1 cellular context compared by ENCODE assay signal in genomic region chr4:39950861-39951481, GRCh38.
TF ChIP-seq lines count a peak whose summit lies in the region.

No MANE protein-coding gene starts in this region.

TF ChIP-seq in SK-N-SH, 30 proteins besides CTCF, POLR2A, EP300 and RAD21 (continued from another document):
- peak; percentile 47; the same call in 1 of the 2 replicates for TF ChIP-seq USF1 (IDR thresholded peaks at IDR 0.05; ENCODE audit: borderline replicate concordance, low read depth)
- TF ChIP-seq CHD2 (IDR thresholded peaks at IDR 0.05; ENCODE audit: low read length, partially characterized antibody) = no peak
- no peak for TF ChIP-seq RCOR1 (IDR thresholded peaks at IDR 0.05; ENCODE audit: low read length)
